In the genomic region with DNA sequence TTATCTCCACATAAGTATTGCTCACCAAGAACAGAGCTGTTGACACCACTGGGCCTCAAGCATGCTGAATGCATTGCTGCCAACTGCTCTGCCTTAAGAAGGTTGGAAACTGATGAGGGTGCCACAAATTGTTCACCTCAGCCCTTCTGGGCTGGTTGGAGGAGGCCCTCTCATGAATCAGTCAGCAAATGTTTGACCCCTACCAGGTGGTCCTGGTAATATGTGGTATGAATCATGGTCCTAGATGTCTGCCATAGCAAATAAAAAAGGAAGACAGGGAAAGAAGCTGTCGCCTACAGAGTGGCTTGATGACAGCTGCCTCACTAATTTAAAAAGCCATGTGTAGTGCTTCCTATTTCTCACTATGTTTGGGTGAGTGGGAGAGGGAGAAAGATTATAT, we compare ENCODE assay signal across 1 cellular context.
TF ChIP-seq lines count a peak whose summit lies in the region.

No MANE protein-coding gene starts in this region.

TF ChIP-seq in HepG2, 621 proteins besides CTCF, POLR2A, EP300 and RAD21:
- TF ChIP-seq E2F2 (CRISPR knock-in tag; IDR thresholded peaks at IDR 0.05; ENCODE audit: borderline replicate concordance) (no peak), ZBTB4 (CRISPR knock-in tag; IDR thresholded peaks at IDR 0.05; ENCODE audit: borderline replicate concordance) (no peak), ZSCAN21 (CRISPR knock-in tag; IDR thresholded peaks at IDR 0.05; ENCODE audit: borderline replicate concordance) (no peak)
- TF ChIP-seq, protein P1, sequence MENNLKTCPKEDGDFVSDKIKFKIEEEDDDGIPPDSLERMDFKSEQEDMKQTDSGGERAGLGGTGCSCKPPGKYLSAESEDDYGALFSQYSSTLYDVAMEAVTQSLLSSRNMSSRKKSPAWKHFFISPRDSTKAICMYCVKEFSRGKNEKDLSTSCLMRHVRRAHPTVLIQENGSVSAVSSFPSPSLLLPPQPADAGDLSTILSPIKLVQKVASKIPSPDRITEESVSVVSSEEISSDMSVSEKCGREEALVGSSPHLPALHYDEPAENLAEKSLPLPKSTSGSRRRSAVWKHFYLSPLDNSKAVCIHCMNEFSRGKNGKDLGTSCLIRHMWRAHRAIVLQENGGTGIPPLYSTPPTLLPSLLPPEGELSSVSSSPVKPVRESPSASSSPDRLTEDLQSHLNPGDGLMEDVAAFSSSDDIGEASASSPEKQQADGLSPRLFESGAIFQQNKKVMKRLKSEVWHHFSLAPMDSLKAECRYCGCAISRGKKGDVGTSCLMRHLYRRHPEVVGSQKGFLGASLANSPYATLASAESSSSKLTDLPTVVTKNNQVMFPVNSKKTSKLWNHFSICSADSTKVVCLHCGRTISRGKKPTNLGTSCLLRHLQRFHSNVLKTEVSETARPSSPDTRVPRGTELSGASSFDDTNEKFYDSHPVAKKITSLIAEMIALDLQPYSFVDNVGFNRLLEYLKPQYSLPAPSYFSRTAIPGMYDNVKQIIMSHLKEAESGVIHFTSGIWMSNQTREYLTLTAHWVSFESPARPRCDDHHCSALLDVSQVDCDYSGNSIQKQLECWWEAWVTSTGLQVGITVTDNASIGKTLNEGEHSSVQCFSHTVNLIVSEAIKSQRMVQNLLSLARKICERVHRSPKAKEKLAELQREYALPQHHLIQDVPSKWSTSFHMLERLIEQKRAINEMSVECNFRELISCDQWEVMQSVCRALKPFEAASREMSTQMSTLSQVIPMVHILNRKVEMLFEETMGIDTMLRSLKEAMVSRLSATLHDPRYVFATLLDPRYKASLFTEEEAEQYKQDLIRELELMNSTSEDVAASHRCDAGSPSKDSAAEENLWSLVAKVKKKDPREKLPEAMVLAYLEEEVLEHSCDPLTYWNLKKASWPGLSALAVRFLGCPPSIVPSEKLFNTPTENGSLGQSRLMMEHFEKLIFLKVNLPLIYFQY (CRISPR knock-in tag; IDR thresholded peaks at IDR 0.05; ENCODE audit: borderline replicate concordance): no peak
